8 cellular contexts compared by ENCODE assay signal in genomic region chr1:159921700-159922498, GRCh38. TPM values are rescaled to one million over a fixed set of nuclear protein-coding genes. Genes with fewer than 3 reads are reported as not detected.
DNase-seq lines count a peak whose midpoint lies in the region; ATAC-seq and TF ChIP-seq lines count a peak whose summit lies in the region.

No MANE protein-coding gene starts in this region.

- H3K36me3 ChIP-seq in neural progenitor cell, result no peaks in the 10 kb centered on the region

- peak overlapping the region; percentile 52 for H3K4me3 ChIP-seq in right cardiac atrium (ENCODE audit: low read length)
- no peak overlapping the region for H3K4me3 ChIP-seq in neural progenitor cell

- H3K4me3 Mint-ChIP-seq in activated CD4-positive, alpha-beta T cell treated with anti-CD3 and anti-CD28 coated beads, Interleukin-2, amount 10 ng/mL, durations not matched to agents 24 days and 14 days, result peak overlapping the region; percentile 92
- H3K4me3 Mint-ChIP-seq in activated CD4-positive, alpha-beta memory T cell treated with anti-CD3 and anti-CD28 coated beads, Interleukin-2, amount 10 ng/mL, durations not matched to agents 7 days and 5 days, result peak overlapping the region; percentile 100
- no peak overlapping the region for H3K4me3 Mint-ChIP-seq in neural progenitor cell

- DNase-seq in activated CD4-positive, alpha-beta T cell treated with anti-CD3 and anti-CD28 coated beads, Interleukin-2, amount 10 ng/mL, durations not matched to agents 24 days and 14 days, result peak; percentile 80
- DNase-seq in activated CD4-positive, alpha-beta T cell treated with anti-CD3 and anti-CD28 coated beads, Interleukin-2, amount 50 U/mL, for 4 hours, result no peak
- peak; percentile 36 for DNase-seq in activated CD4-positive, alpha-beta memory T cell treated with anti-CD3 and anti-CD28 coated beads, Interleukin-2, amount 10 ng/mL, durations not matched to agents 7 days and 5 days
- DNase-seq in right cardiac atrium (peak; percentile 59 to 76 (median 74)), SIG-M5 treated with dmso at 0.1 percent for 504 hours (lab: John Stamatoyannopoulos, UW; ENCODE audit: unreplicated experiment) (no peak), neural progenitor cell (ENCODE audit: low spot score) (no peak), NCI-H2227 (lab: John Stamatoyannopoulos, UW; ENCODE audit: unreplicated experiment) (no peak)

- no peaks in the 10 kb centered on the region for H3K9me3 Mint-ChIP-seq in activated CD4-positive, alpha-beta T cell treated with anti-CD3 and anti-CD28 coated beads, Interleukin-2, amount 10 ng/mL, durations not matched to agents 24 days and 14 days
- H3K9me3 Mint-ChIP-seq in activated CD4-positive, alpha-beta memory T cell treated with anti-CD3 and anti-CD28 coated beads, Interleukin-2, amount 10 ng/mL, durations not matched to agents 7 days and 5 days, result no peaks in the 10 kb centered on the region
- H3K9me3 Mint-ChIP-seq in neural progenitor cell, result no peaks in the 10 kb centered on the region

- H3K27me3 Mint-ChIP-seq in activated CD4-positive, alpha-beta T cell treated with anti-CD3 and anti-CD28 coated beads, Interleukin-2, amount 10 ng/mL, durations not matched to agents 24 days and 14 days, result no peaks in the 10 kb centered on the region
- no peaks in the 10 kb centered on the region for H3K27me3 Mint-ChIP-seq in activated CD4-positive, alpha-beta memory T cell treated with anti-CD3 and anti-CD28 coated beads, Interleukin-2, amount 10 ng/mL, durations not matched to agents 7 days and 5 days
- H3K27me3 Mint-ChIP-seq in neural progenitor cell (ENCODE audit: insufficient read depth, low read depth), result peaks cover 8% of the 10 kb centered on the region

- H3K4me2 ChIP-seq in neural progenitor cell, result no peak overlapping the region

- WGBS in right cardiac atrium, result 21% methylated on average over 18 of the region's 18 CpGs

- H3K4me1 ChIP-seq in right cardiac atrium (ENCODE audit: control insufficient read depth, insufficient read depth, low read length), result peaks cover 23% of the 10 kb centered on the region
- H3K4me1 ChIP-seq in neural progenitor cell, result peaks cover 26% of the 10 kb centered on the region

- peaks cover 64% of the 10 kb centered on the region for H3K4me1 Mint-ChIP-seq in activated CD4-positive, alpha-beta T cell treated with anti-CD3 and anti-CD28 coated beads, Interleukin-2, amount 10 ng/mL, durations not matched to agents 24 days and 14 days
- peaks cover 64% of the 10 kb centered on the region for H3K4me1 Mint-ChIP-seq in activated CD4-positive, alpha-beta memory T cell treated with anti-CD3 and anti-CD28 coated beads, Interleukin-2, amount 10 ng/mL, durations not matched to agents 7 days and 5 days
- peaks cover 39% of the 10 kb centered on the region for H3K4me1 Mint-ChIP-seq in neural progenitor cell

- H3K79me2 ChIP-seq in neural progenitor cell (ENCODE audit: low read depth), result no peaks in the 10 kb centered on the region

- no peak overlapping the region for H3K9ac ChIP-seq in neural progenitor cell

- ATAC-seq in right cardiac atrium, result no peak

- no peak overlapping the region for H2AFZ ChIP-seq in neural progenitor cell (replicated peaks)

- H3K27ac ChIP-seq in right cardiac atrium (ENCODE audit: low read length), result peak overlapping the region; percentile 94
- H3K27ac ChIP-seq in temporal lobe (ENCODE audit: low read depth, low read length), result peak overlapping the region; percentile 11
- H3K27ac ChIP-seq in neural progenitor cell, result no peak overlapping the region

- no peaks in the 10 kb centered on the region for H3K9me3 ChIP-seq in right cardiac atrium (ENCODE audit: control insufficient read depth, low read length)
- H3K9me3 ChIP-seq in neural progenitor cell (ENCODE audit: low read depth), result no peaks in the 10 kb centered on the region

- peaks cover 7% of the 10 kb centered on the region for H3F3A ChIP-seq in neural progenitor cell (ENCODE audit: low read depth)

- no peaks in the 10 kb centered on the region for H4K20me1 ChIP-seq in neural progenitor cell (ENCODE audit: low read depth)

- intact Hi-C loops in activated CD4-positive, alpha-beta T cell treated with anti-CD3 and anti-CD28 coated beads, Interleukin-2, amount 10 ng/mL, durations not matched to agents 24 days and 14 days (cut with micrococcal nuclease), result loop anchor here (2.0 to 10.0 kb wide), 4 partner anchors 340 to 907 kb away; partner anchors contain the start of genes AIM2 and DCAF8
- intact Hi-C loops in right cardiac atrium (cut with DNase I), result loop anchor here in 1 of 4 donors (10.0 kb wide), 1 partner anchor 67 kb away; no protein-coding TSS in a partner anchor

- peaks cover 57% of the 10 kb centered on the region for H3K36me3 Mint-ChIP-seq in activated CD4-positive, alpha-beta T cell treated with anti-CD3 and anti-CD28 coated beads, Interleukin-2, amount 10 ng/mL, durations not matched to agents 24 days and 14 days (ENCODE audit: low read depth)
- H3K36me3 Mint-ChIP-seq in activated CD4-positive, alpha-beta memory T cell treated with anti-CD3 and anti-CD28 coated beads, Interleukin-2, amount 10 ng/mL, durations not matched to agents 7 days and 5 days (ENCODE audit: low read depth), result peaks cover 68% of the 10 kb centered on the region
- peaks cover 8% of the 10 kb centered on the region for H3K36me3 Mint-ChIP-seq in neural progenitor cell

- peak overlapping the region; percentile 98 for H3K27ac Mint-ChIP-seq in activated CD4-positive, alpha-beta T cell treated with anti-CD3 and anti-CD28 coated beads, Interleukin-2, amount 10 ng/mL, durations not matched to agents 24 days and 14 days
- peak overlapping the region; percentile 98 for H3K27ac Mint-ChIP-seq in activated CD4-positive, alpha-beta memory T cell treated with anti-CD3 and anti-CD28 coated beads, Interleukin-2, amount 10 ng/mL, durations not matched to agents 7 days and 5 days
- H3K27ac Mint-ChIP-seq in neural progenitor cell, result no peak overlapping the region

- TF ChIP-seq CTCF in neural progenitor cell (IDR thresholded peaks at IDR 0.05), result no peak

- POLR2A ChIA-PET in activated CD4-positive, alpha-beta memory T cell treated with anti-CD3 and anti-CD28 coated beads, Interleukin-2, amount 10 ng/mL, durations not matched to agents 7 days and 5 days (lab: Charles Lee), result interaction anchor here (0.9 to 6.2 kb wide), 8 partner anchors 15 to 909 kb away, joined by 3 to 64 read pairs (median 7); partner anchors contain the start of gene SLAMF8

- CTCF ChIA-PET in activated CD4-positive, alpha-beta memory T cell treated with anti-CD3 and anti-CD28 coated beads, Interleukin-2, amount 10 ng/mL, durations not matched to agents 7 days and 5 days (lab: Charles Lee), result interaction anchor here (0.6 to 6.7 kb wide), 9 partner anchors 15 to 754 kb away, joined by 3 to 52 read pairs (median 4); partner anchors contain the start of gene DUSP23

- H3K27me3 ChIP-seq in right cardiac atrium (ENCODE audit: control insufficient read depth, insufficient read depth), result no peaks in the 10 kb centered on the region
- peaks cover 28% of the 10 kb centered on the region for H3K27me3 ChIP-seq in neural progenitor cell

RNA-seq across cellular contexts. Expression of gene TAGLN2, which starts 3.4 kb away (rescaled TPM):
- 488 and 517 TPM in 2 replicates for total RNA-seq in activated CD4-positive, alpha-beta T cell treated with anti-CD3 and anti-CD28 coated beads, Interleukin-2, amount 10 ng/mL, durations not matched to agents 24 days and 14 days
- 100 to 1,000 TPM; 548 to 554 TPM for total RNA-seq in activated CD4-positive, alpha-beta memory T cell treated with anti-CD3 and anti-CD28 coated beads, Interleukin-2, amount 10 ng/mL, durations not matched to agents 7 days and 5 days
- 100 to 1,000 TPM; 117 to 253 (median 162) TPM for total RNA-seq in right cardiac atrium
- 186 TPM for polyA plus RNA-seq in right cardiac atrium
- 25.1 TPM for total RNA-seq in temporal lobe
- total RNA-seq in neural progenitor cell (ENCODE audit: low replicate concordance), result 3.9 and 12.1 TPM in 2 replicates

RNA-seq across cellular contexts. Expression of gene CFAP45, which starts 21.9 kb away (rescaled TPM):
- 1.5 TPM in 2 replicates for total RNA-seq in activated CD4-positive, alpha-beta T cell treated with anti-CD3 and anti-CD28 coated beads, Interleukin-2, amount 10 ng/mL, durations not matched to agents 24 days and 14 days
- 1 to 10 TPM; 1.0 to 1.3 TPM for total RNA-seq in activated CD4-positive, alpha-beta memory T cell treated with anti-CD3 and anti-CD28 coated beads, Interleukin-2, amount 10 ng/mL, durations not matched to agents 7 days and 5 days
- 1 to 10 TPM; 3.4 to 5.6 (median 3.9) TPM for total RNA-seq in right cardiac atrium
- 9.4 TPM for polyA plus RNA-seq in right cardiac atrium
- total RNA-seq in temporal lobe, result 0.74 TPM
- not detected in 2 replicates for total RNA-seq in neural progenitor cell (ENCODE audit: low replicate concordance)

RNA-seq across cellular contexts. Expression of gene IGSF9, which starts 23.5 kb away (rescaled TPM):
- total RNA-seq in activated CD4-positive, alpha-beta T cell treated with anti-CD3 and anti-CD28 coated beads, Interleukin-2, amount 10 ng/mL, durations not matched to agents 24 days and 14 days, result not detected in 2 replicates
- total RNA-seq in activated CD4-positive, alpha-beta memory T cell treated with anti-CD3 and anti-CD28 coated beads, Interleukin-2, amount 10 ng/mL, durations not matched to agents 7 days and 5 days, result not detected
- 1 to 10 TPM in 3 of 4 donors, under 1 TPM in 1; 0.17 to 2.7 (median 2.3) TPM for total RNA-seq in right cardiac atrium
- 1.3 TPM for polyA plus RNA-seq in right cardiac atrium
- total RNA-seq in temporal lobe, result 7.6 TPM
- 3.3 and 9.1 TPM in 2 replicates for total RNA-seq in neural progenitor cell (ENCODE audit: low replicate concordance)

RNA-seq across cellular contexts. Expression of gene SLAMF9, which starts 32.1 kb away (rescaled TPM):
- not detected in 2 replicates for total RNA-seq in activated CD4-positive, alpha-beta T cell treated with anti-CD3 and anti-CD28 coated beads, Interleukin-2, amount 10 ng/mL, durations not matched to agents 24 days and 14 days
- total RNA-seq in activated CD4-positive, alpha-beta memory T cell treated with anti-CD3 and anti-CD28 coated beads, Interleukin-2, amount 10 ng/mL, durations not matched to agents 7 days and 5 days, result not detected
- total RNA-seq in right cardiac atrium (not detected), temporal lobe (not detected), neural progenitor cell (ENCODE audit: low replicate concordance) (not detected in 2 replicates)
- not detected for polyA plus RNA-seq in right cardiac atrium

RNA-seq across cellular contexts. Expression of gene VSIG8, which starts 59.4 kb away (rescaled TPM):
- total RNA-seq in activated CD4-positive, alpha-beta T cell treated with anti-CD3 and anti-CD28 coated beads, Interleukin-2, amount 10 ng/mL, durations not matched to agents 24 days and 14 days, result not detected in 2 replicates
- total RNA-seq in activated CD4-positive, alpha-beta memory T cell treated with anti-CD3 and anti-CD28 coated beads, Interleukin-2, amount 10 ng/mL, durations not matched to agents 7 days and 5 days, result not detected
- total RNA-seq in right cardiac atrium (under 1 TPM in 2 of 4 donors, not detected in 2; 0.19 to 0.23 TPM), temporal lobe (not detected), neural progenitor cell (ENCODE audit: low replicate concordance) (not detected in 2 replicates)
- polyA plus RNA-seq in right cardiac atrium, result 0.07 TPM

Comparison
In these comparisons a context has a peak if more than half of its experiments do, and no peak if none do; other contexts are left out.
1. DNase-seq: peak in activated CD4-positive, alpha-beta T cell treated with anti-CD3 and anti-CD28 coated beads, Interleukin-2, amount 10 ng/mL, durations not matched to agents 24 days and 14 days (single experiment), activated CD4-positive, alpha-beta memory T cell treated with anti-CD3 and anti-CD28 coated beads, Interleukin-2, amount 10 ng/mL, durations not matched to agents 7 days and 5 days (single experiment) and right cardiac atrium (3 of 3); none in activated CD4-positive, alpha-beta T cell treated with anti-CD3 and anti-CD28 coated beads, Interleukin-2, amount 50 U/mL, for 4 hours (0 of 2), SIG-M5 treated with dmso at 0.1 percent for 504 hours (single experiment), neural progenitor cell (single experiment) and NCI-H2227 (single experiment).